ENCODE assay signal across 8 cellular contexts in genomic region chr1:27599605-27600499, GRCh38. TPM values are rescaled to one million over a fixed set of nuclear protein-coding genes. Genes with fewer than 3 reads are reported as not detected.
A peak's percentile ranks its signal among the peaks of the same experiment; 100 is the strongest.
DNase-seq lines count a peak whose midpoint lies in the region; ATAC-seq and TF ChIP-seq lines count a peak whose summit lies in the region.

No MANE protein-coding gene starts in this region.

- no peak for ATAC-seq in activated CD8-positive, alpha-beta T cell treated with anti-CD3 and anti-CD28 coated beads for 36 hours
- no peak for ATAC-seq in activated CD8-positive, alpha-beta T cell treated with anti-CD3 and anti-CD28 coated beads, Interleukin-2, amount 10 ng/mL, durations not matched to agents 7 days and 5 days
- ATAC-seq in T-helper 17 cell = no peak
- ATAC-seq in GM18868 (IDR thresholded peaks at IDR 0.05; ENCODE audit: unreplicated experiment) = no peak
- ATAC-seq in GM18519 (IDR thresholded peaks at IDR 0.05; ENCODE audit: low FRiP score, unreplicated experiment) = no peak

- intact Hi-C loops in activated CD8-positive, alpha-beta T cell treated with anti-CD3 and anti-CD28 coated beads for 36 hours (cut with micrococcal nuclease) = loop anchor here (5.0 to 10.0 kb wide), 2 partner anchors 78 to 125 kb away; partner anchors contain the start of gene FAM76A
- intact Hi-C loops in testis (cut with DNase I; ENCODE audit: low total_unique reads) = loop anchor here (5.0 to 10.0 kb wide), 2 partner anchors 43 to 205 kb away; partner anchors contain the start of gene GPR3

- H3K27ac ChIP-seq in layer of hippocampus (ENCODE audit: low read depth, low read length) (peak overlapping the region; percentile 57), testis (peak overlapping the region; percentile 91 to 94)

- DNase-seq in activated CD8-positive, alpha-beta T cell treated with anti-CD3 and anti-CD28 coated beads for 36 hours = peak; percentile 42
- DNase-seq in activated CD8-positive, alpha-beta T cell treated with anti-CD3 and anti-CD28 coated beads, Interleukin-2, amount 10 ng/mL, durations not matched to agents 7 days and 5 days = no peak
- DNase-seq in T-helper 17 cell (no peak), testis (peak; percentile 86), SKM-1 treated with dmso at 0.1 percent for 144 hours (lab: John Stamatoyannopoulos, UW; ENCODE audit: unreplicated experiment) (no peak)

- H3K4me1 ChIP-seq in testis = peaks cover 68% of the 10 kb centered on the region

- no peaks in the 10 kb centered on the region for H3K27me3 Mint-ChIP-seq in activated CD8-positive, alpha-beta T cell treated with anti-CD3 and anti-CD28 coated beads for 36 hours
- no peaks in the 10 kb centered on the region for H3K27me3 Mint-ChIP-seq in activated CD8-positive, alpha-beta T cell treated with anti-CD3 and anti-CD28 coated beads, Interleukin-2, amount 10 ng/mL, durations not matched to agents 7 days and 5 days (ENCODE audit: low read depth)
- H3K27me3 Mint-ChIP-seq in T-helper 17 cell = no peaks in the 10 kb centered on the region

- H3K27me3 ChIP-seq in layer of hippocampus (ENCODE audit: control insufficient read depth, insufficient read depth, low read length) (no peaks in the 10 kb centered on the region), testis (no peaks in the 10 kb centered on the region)

- H3K4me3 Mint-ChIP-seq in activated CD8-positive, alpha-beta T cell treated with anti-CD3 and anti-CD28 coated beads for 36 hours = peak overlapping the region; percentile 41
- H3K4me3 Mint-ChIP-seq in activated CD8-positive, alpha-beta T cell treated with anti-CD3 and anti-CD28 coated beads, Interleukin-2, amount 10 ng/mL, durations not matched to agents 7 days and 5 days = no peak overlapping the region
- no peak overlapping the region for H3K4me3 Mint-ChIP-seq in T-helper 17 cell

- H3K9me3 Mint-ChIP-seq in activated CD8-positive, alpha-beta T cell treated with anti-CD3 and anti-CD28 coated beads for 36 hours = no peaks in the 10 kb centered on the region
- H3K9me3 Mint-ChIP-seq in activated CD8-positive, alpha-beta T cell treated with anti-CD3 and anti-CD28 coated beads, Interleukin-2, amount 10 ng/mL, durations not matched to agents 7 days and 5 days (ENCODE audit: insufficient read depth) = no peaks in the 10 kb centered on the region

- H3K4me1 Mint-ChIP-seq in activated CD8-positive, alpha-beta T cell treated with anti-CD3 and anti-CD28 coated beads for 36 hours (ENCODE audit: low read depth) = peaks cover 35% of the 10 kb centered on the region
- H3K4me1 Mint-ChIP-seq in activated CD8-positive, alpha-beta T cell treated with anti-CD3 and anti-CD28 coated beads, Interleukin-2, amount 10 ng/mL, durations not matched to agents 7 days and 5 days (ENCODE audit: low read depth) = peaks cover 20% of the 10 kb centered on the region
- H3K4me1 Mint-ChIP-seq in T-helper 17 cell = peaks cover 43% of the 10 kb centered on the region

- 18 to 20% methylated on average over 8 to 9 of the region's 9 CpGs for WGBS in testis, 2 donors

- no peaks in the 10 kb centered on the region for H3K36me3 ChIP-seq in testis (ENCODE audit: low read depth, missing control alignments)

- peak overlapping the region; percentile 32 for H3K27ac Mint-ChIP-seq in activated CD8-positive, alpha-beta T cell treated with anti-CD3 and anti-CD28 coated beads for 36 hours
- H3K27ac Mint-ChIP-seq in activated CD8-positive, alpha-beta T cell treated with anti-CD3 and anti-CD28 coated beads, Interleukin-2, amount 10 ng/mL, durations not matched to agents 7 days and 5 days = no peak overlapping the region
- H3K27ac Mint-ChIP-seq in T-helper 17 cell = peak overlapping the region; percentile 51

- H3K36me3 Mint-ChIP-seq in activated CD8-positive, alpha-beta T cell treated with anti-CD3 and anti-CD28 coated beads for 36 hours (ENCODE audit: low read depth) = no peaks in the 10 kb centered on the region
- no peaks in the 10 kb centered on the region for H3K36me3 Mint-ChIP-seq in activated CD8-positive, alpha-beta T cell treated with anti-CD3 and anti-CD28 coated beads, Interleukin-2, amount 10 ng/mL, durations not matched to agents 7 days and 5 days (ENCODE audit: low read depth)
- H3K36me3 Mint-ChIP-seq in T-helper 17 cell (ENCODE audit: low read depth) = peaks cover 2% of the 10 kb centered on the region

- POLR2A ChIA-PET in activated CD8-positive, alpha-beta T cell treated with anti-CD3 and anti-CD28 coated beads for 36 hours (lab: Charles Lee) = interaction anchor here (0.6 to 1.6 kb wide), 4 partner anchors 26 to 73 kb away, joined by 3 to 6 read pairs (median 4); no protein-coding TSS in a partner anchor
- POLR2A ChIA-PET in activated CD8-positive, alpha-beta T cell treated with anti-CD3 and anti-CD28 coated beads, Interleukin-2, amount 10 ng/mL, durations not matched to agents 7 days and 5 days (lab: Charles Lee) = interaction anchor here (1.0 kb wide), 1 partner anchor 63 kb away, joined by 3 read pairs; no protein-coding TSS in a partner anchor

- no peak for TF ChIP-seq POLR2A in testis (IDR thresholded peaks at IDR 0.05)

- H3K4me3 ChIP-seq in testis = no peak overlapping the region

- CTCF ChIA-PET in activated CD8-positive, alpha-beta T cell treated with anti-CD3 and anti-CD28 coated beads for 36 hours (lab: Charles Lee) = interaction anchor here (1.1 to 25.3 kb wide), 10 partner anchors 12 to 301 kb away, joined by 3 to 533 read pairs (median 4); partner anchors contain the start of gene IFI6
- CTCF ChIA-PET in activated CD8-positive, alpha-beta T cell treated with anti-CD3 and anti-CD28 coated beads, Interleukin-2, amount 10 ng/mL, durations not matched to agents 7 days and 5 days (lab: Charles Lee) = interaction anchor here (1.0 to 8.9 kb wide), 13 partner anchors 8 to 267 kb away, joined by 3 to 73 read pairs (median 4); partner anchors contain the start of genes IFI6 and WASF2

- no peak for TF ChIP-seq CTCF in activated CD8-positive, alpha-beta T cell treated with anti-CD3 and anti-CD28 coated beads for 36 hours (IDR thresholded peaks at IDR 0.05)
- TF ChIP-seq CTCF in testis (IDR thresholded peaks at IDR 0.05) = no peak

- H3K9me3 ChIP-seq in T-helper 17 cell (ENCODE audit: control insufficient read depth, low read length, poor library complexity, severe bottlenecking) = no peaks in the 10 kb centered on the region
- H3K9me3 ChIP-seq in testis = no peaks in the 10 kb centered on the region

RNA-seq across cellular contexts. Expression of gene AHDC1, which starts 4.1 kb away (rescaled TPM):
- 10 to 100 TPM; 26.3 to 27.6 TPM for total RNA-seq in activated CD8-positive, alpha-beta T cell treated with anti-CD3 and anti-CD28 coated beads for 36 hours
- 10 to 100 TPM; 20.9 to 22.7 TPM for total RNA-seq in activated CD8-positive, alpha-beta T cell treated with anti-CD3 and anti-CD28 coated beads, Interleukin-2, amount 10 ng/mL, durations not matched to agents 7 days and 5 days
- total RNA-seq in T-helper 17 cell (10 to 100 TPM; 15.9 to 18.7 TPM), testis (10 to 100 TPM; 73.7 to 86.8 TPM)
- polyA plus RNA-seq in testis (ENCODE audit: insufficient read depth, low read depth, low replicate concordance) = 32.5 TPM

RNA-seq across cellular contexts. Expression of gene FGR, which starts 35.1 kb away (rescaled TPM):
- under 1 TPM; 0.51 to 0.56 TPM for total RNA-seq in activated CD8-positive, alpha-beta T cell treated with anti-CD3 and anti-CD28 coated beads for 36 hours
- total RNA-seq in activated CD8-positive, alpha-beta T cell treated with anti-CD3 and anti-CD28 coated beads, Interleukin-2, amount 10 ng/mL, durations not matched to agents 7 days and 5 days = under 1 TPM; 0.08 to 0.21 TPM
- total RNA-seq in T-helper 17 cell (10 to 100 TPM in 1 of 2 donors, 1 to 10 TPM in 1; 3.3 to 12.6 TPM), testis (10 to 100 TPM in 1 of 2 donors, 1 to 10 TPM in 1; 10.0 to 10.2 TPM)
- 5.2 TPM for polyA plus RNA-seq in testis (ENCODE audit: insufficient read depth, low read depth, low replicate concordance)

Comparison
In these comparisons a context has a peak if more than half of its experiments do, and no peak if none do; other contexts are left out.
1. DNase-seq: peak in activated CD8-positive, alpha-beta T cell treated with anti-CD3 and anti-CD28 coated beads for 36 hours (single experiment) and testis (single experiment); none in activated CD8-positive, alpha-beta T cell treated with anti-CD3 and anti-CD28 coated beads, Interleukin-2, amount 10 ng/mL, durations not matched to agents 7 days and 5 days (single experiment), T-helper 17 cell (0 of 3) and SKM-1 treated with dmso at 0.1 percent for 144 hours (single experiment).